Comparison of ENCODE assay signal across 8 cellular contexts in the genomic region with DNA sequence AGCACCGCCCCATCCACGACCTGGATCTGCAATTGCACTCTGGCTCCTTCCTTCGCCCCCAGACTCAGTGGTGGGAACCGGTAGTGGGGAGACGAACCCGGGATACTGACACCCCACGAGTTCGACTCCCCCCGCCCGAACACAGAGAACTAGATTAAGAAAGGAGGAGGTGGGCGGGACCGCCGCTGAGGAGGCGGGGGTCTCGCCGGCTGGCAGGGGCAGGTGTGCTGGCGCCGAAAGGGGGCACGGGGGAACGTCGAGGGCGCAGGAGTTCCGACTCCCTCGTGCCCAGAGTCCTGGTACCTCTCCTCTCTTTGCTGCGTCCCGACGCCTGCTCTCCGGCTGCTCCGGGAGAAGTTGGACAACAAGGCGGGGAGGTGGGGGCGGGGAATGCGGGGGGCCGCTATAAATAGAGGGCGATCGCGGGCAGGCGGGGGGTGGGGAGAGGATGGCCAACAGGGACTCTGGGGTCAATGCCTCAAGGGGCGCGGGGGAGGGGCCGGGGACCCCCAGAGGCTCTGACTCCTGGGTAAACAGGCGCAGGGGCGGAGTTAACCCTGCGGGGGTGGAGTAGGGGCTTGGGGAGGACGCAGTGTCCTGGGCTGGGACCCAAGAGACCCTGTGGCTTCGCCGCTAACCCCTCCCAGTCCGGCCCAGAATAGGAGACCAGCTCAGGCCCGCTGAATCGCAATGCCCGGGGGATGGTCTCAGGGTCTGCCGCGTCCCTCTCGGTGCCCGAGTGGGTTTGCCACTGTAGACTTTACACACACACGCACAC. TPM values are rescaled to one million over a fixed set of nuclear protein-coding genes. Genes with fewer than 3 reads are reported as not detected.
DNase-seq lines count a peak whose midpoint lies in the region; ATAC-seq lines count a peak whose summit lies in the region.

No MANE protein-coding gene starts in this region.

- peak overlapping the region; percentile 69 for H3K9ac ChIP-seq in ES-I3 (ENCODE audit: low read depth, low read length)

- H3K36me3 ChIP-seq in ES-I3 (ENCODE audit: insufficient read depth, low read length) = no peaks in the 10 kb centered on the region

- peaks cover 12% of the 10 kb centered on the region; the same call in 1 of the 2 replicates for H3K4me1 ChIP-seq in ES-I3 (ENCODE audit: insufficient read depth, low read length)

- peak in 1 of 2 donors; percentile 29 for ATAC-seq in activated T-cell treated with anti-CD3 and anti-CD28 coated beads, Interleukin-2, amount 50 U/mL, for 4 hours
- ATAC-seq in Right ventricle myocardium superior (ENCODE audit: poor library complexity) = peak; percentile 73

- peaks cover 19% of the 10 kb centered on the region for H3K4me1 Mint-ChIP-seq in activated T-cell treated with anti-CD3 and anti-CD28 coated beads, Interleukin-2, amount 50 U/mL, for 4 hours (ENCODE audit: low read depth)

- H3K27me3 Mint-ChIP-seq in activated T-cell treated with anti-CD3 and anti-CD28 coated beads, Interleukin-2, amount 50 U/mL, for 4 hours (ENCODE audit: low read depth) = no peaks in the 10 kb centered on the region

- peak overlapping the region; percentile 81 for H3K4me3 Mint-ChIP-seq in activated T-cell treated with anti-CD3 and anti-CD28 coated beads, Interleukin-2, amount 50 U/mL, for 4 hours

- no peaks in the 10 kb centered on the region for H3K9me3 ChIP-seq in ES-I3 (ENCODE audit: control insufficient read depth, insufficient read depth, low read length)

- H3K36me3 Mint-ChIP-seq in activated T-cell treated with anti-CD3 and anti-CD28 coated beads, Interleukin-2, amount 50 U/mL, for 4 hours (ENCODE audit: insufficient read depth) = peaks cover 2% of the 10 kb centered on the region

- intact Hi-C loops in Right ventricle myocardium superior (cut with DNase I) = no loop called here

- no peak for DNase-seq in activated T-cell treated with anti-CD3 and anti-CD28 coated beads, Interleukin-2, amount 50 U/mL, for 4 hours
- DNase-seq in Right ventricle myocardium superior (peak; percentile 91), occipital lobe (lab: John Stamatoyannopoulos, UW) (peak; percentile 60), DMS53 (lab: John Stamatoyannopoulos, UW) (no peak), NCI-H187 treated with DMSO at 0.1 percent for 48 hours (lab: John Stamatoyannopoulos, UW) (no peak), RPMI8226 (no peak), SIG-M5 (lab: John Stamatoyannopoulos, UW) (no peak)

- H3K9me3 Mint-ChIP-seq in activated T-cell treated with anti-CD3 and anti-CD28 coated beads, Interleukin-2, amount 50 U/mL, for 4 hours = no peaks in the 10 kb centered on the region

RNA-seq across cellular contexts. Expression of gene NDRG2, which starts 0.7 kb away (rescaled TPM):
- 1 to 10 TPM; 2.8 to 5.3 (median 3.5) TPM for total RNA-seq in activated T-cell treated with anti-CD3 and anti-CD28 coated beads, Interleukin-2, amount 50 U/mL, for 4 hours
- 327 TPM for total RNA-seq in Right ventricle myocardium superior
- total RNA-seq in occipital lobe = 68.5 TPM

RNA-seq across cellular contexts. Expression of gene TPPP2, which starts 4.5 kb away (rescaled TPM):
- total RNA-seq in activated T-cell treated with anti-CD3 and anti-CD28 coated beads, Interleukin-2, amount 50 U/mL, for 4 hours = not detected
- 0.81 TPM for total RNA-seq in Right ventricle myocardium superior
- total RNA-seq in occipital lobe = not detected

RNA-seq across cellular contexts. Expression of gene RNASE13, which starts 9.0 kb away (rescaled TPM):
- total RNA-seq in activated T-cell treated with anti-CD3 and anti-CD28 coated beads, Interleukin-2, amount 50 U/mL, for 4 hours = not detected
- total RNA-seq in Right ventricle myocardium superior (not detected), occipital lobe (not detected)

RNA-seq across cellular contexts. Expression of gene RNASE7, which starts 16.6 kb away (rescaled TPM):
- total RNA-seq in activated T-cell treated with anti-CD3 and anti-CD28 coated beads, Interleukin-2, amount 50 U/mL, for 4 hours = not detected
- not detected for total RNA-seq in Right ventricle myocardium superior
- total RNA-seq in occipital lobe = not detected

RNA-seq across cellular contexts. Expression of gene SLC39A2, which starts 26.5 kb away (rescaled TPM):
- total RNA-seq in activated T-cell treated with anti-CD3 and anti-CD28 coated beads, Interleukin-2, amount 50 U/mL, for 4 hours = under 1 TPM in 1 of 3 donors, not detected in 2; 0.53 TPM
- total RNA-seq in Right ventricle myocardium superior = not detected
- total RNA-seq in occipital lobe = not detected

Comparison
In these comparisons a context has a peak if more than half of its experiments do, and no peak if none do; other contexts are left out.
1. DNase-seq: peak in Right ventricle myocardium superior (single experiment) and occipital lobe (single experiment); none in activated T-cell treated with anti-CD3 and anti-CD28 coated beads, Interleukin-2, amount 50 U/mL, for 4 hours (single experiment), DMS53 (single experiment), NCI-H187 treated with DMSO at 0.1 percent for 48 hours (single experiment), RPMI8226 (single experiment) and SIG-M5 (single experiment).
2. RNA of gene NDRG2, which starts 0.7 kb away (total RNA-seq): 327 TPM in Right ventricle myocardium superior (single experiment) and 68.5 TPM in occipital lobe (single experiment); 2.8 to 5.3 TPM in activated T-cell treated with anti-CD3 and anti-CD28 coated beads, Interleukin-2, amount 50 U/mL, for 4 hours; every median in the first group is over 10 times any median in the second.